12 cellular contexts compared by ENCODE assay signal in genomic region chr2:15965564-15966019, GRCh38. TPM values are rescaled to one million over a fixed set of nuclear protein-coding genes. Genes with fewer than 3 reads are reported as not detected.
A peak's percentile ranks its signal among the peaks of the same experiment; 100 is the strongest.
DNase-seq lines count a peak whose midpoint lies in the region; ATAC-seq, FAIRE-seq and TF ChIP-seq lines count a peak whose summit lies in the region.
"Had no signal": no experiment of that assay in that cellular context is flagged by ENCODE, and none has a peak within 500 bp of the region (broad histone marks: within the 10 kb centered on the region; RNA-seq: fewer than 3 reads in every experiment).

No MANE protein-coding gene starts in this region.

- peak overlapping the region; percentile 80 for H2AK5ac ChIP-seq in neuronal stem cell (ENCODE audit: low read depth, low read length)

- peak overlapping the region; percentile 33 for H3K27ac ChIP-seq in neuronal stem cell (replicated peaks; ENCODE audit: low read length)
- H3K27ac ChIP-seq: 22Rv1, adrenal gland, SJCRH30 had no signal

- no peak overlapping the region for H2BK15ac ChIP-seq in neuronal stem cell (ENCODE audit: low read length)

- peak overlapping the region; percentile 65 for H3K18ac ChIP-seq in neuronal stem cell (ENCODE audit: low read length)

- H3K27me3 Mint-ChIP-seq in activated T-helper 17 cell treated with anti-CD3 and anti-CD28 coated beads, Interleukin-2, amount 50 U/mL, for 72 hours = no peaks in the 10 kb centered on the region
- H3K27me3 Mint-ChIP-seq in stimulated activated naive CD8-positive, alpha-beta T cell treated with anti-CD3 and anti-CD28 coated beads, Interleukin-15, amount 100 ng/mL, for 72 hours = no peaks in the 10 kb centered on the region

- peaks cover 25% of the 10 kb centered on the region for H3K4me1 Mint-ChIP-seq in activated T-helper 17 cell treated with anti-CD3 and anti-CD28 coated beads, Interleukin-2, amount 50 U/mL, for 72 hours
- H3K4me1 Mint-ChIP-seq in stimulated activated naive CD8-positive, alpha-beta T cell treated with anti-CD3 and anti-CD28 coated beads, Interleukin-15, amount 100 ng/mL, for 72 hours = peaks cover 57% of the 10 kb centered on the region

- no peak overlapping the region for H4K8ac ChIP-seq in neuronal stem cell (ENCODE audit: low read depth, low read length)

- TF ChIP-seq POLR2A in GM12892 (IDR thresholded peaks at IDR 0.05; ENCODE audit: low read depth, low read length) = no peak

- no peak overlapping the region for H3K4me2 ChIP-seq in neuronal stem cell (ENCODE audit: insufficient read depth, low read length, poor library complexity, severe bottlenecking)

- peak; percentile 16 for DNase-seq in activated CD4-positive, CD25-positive, alpha-beta regulatory T cell treated with anti-CD3 and anti-CD28 coated beads, Interleukin-2, amount 50 U/mL, for 16 hours (ENCODE audit: low read depth, low spot score)
- DNase-seq in activated CD4-positive, CD25-positive, alpha-beta regulatory T cell treated with anti-CD3 and anti-CD28 coated beads, Interleukin-2, amount 50 U/mL, for 72 hours = no peak
- peak; percentile 89 for DNase-seq in neuronal stem cell (ENCODE audit: low spot score)
- peak; percentile 24 to 70 for DNase-seq in stimulated activated naive CD8-positive, alpha-beta T cell treated with anti-CD3 and anti-CD28 coated beads, Interleukin-15, amount 100 ng/mL, for 72 hours
- DNase-seq in GM12892 (ENCODE audit: insufficient read length) = no peak
- no peak for DNase-seq in NCI-H2196 (lab: John Stamatoyannopoulos, UW; ENCODE audit: unreplicated experiment)
- DNase-seq in KG1 (lab: John Stamatoyannopoulos, UW) = no peak
- DNase-seq: NCI-H2029, SJCRH30 had no signal

- no peak overlapping the region for H3K4me3 ChIP-seq in neuronal stem cell (ENCODE audit: low read length in 2 of 2)
- H3K4me3 ChIP-seq: adrenal gland, SJCRH30 had no signal

- no peak overlapping the region for H2BK12ac ChIP-seq in neuronal stem cell (ENCODE audit: low read length)

- no peak for FAIRE-seq in GM12892 (lab: Jason Lieb, UNC)

- no peak overlapping the region for H3K9ac ChIP-seq in neuronal stem cell (ENCODE audit: low read depth, low read length, poor library complexity)

- no peak overlapping the region for H2BK120ac ChIP-seq in neuronal stem cell (ENCODE audit: low read depth, low read length)

- no peaks in the 10 kb centered on the region for H3K36me3 Mint-ChIP-seq in activated T-helper 17 cell treated with anti-CD3 and anti-CD28 coated beads, Interleukin-2, amount 50 U/mL, for 72 hours (ENCODE audit: low read depth)

- H3K36me3 ChIP-seq in neuronal stem cell (replicated peaks in 1 of 2; ENCODE audit: control insufficient read depth in 2 of 2, insufficient read depth in 2 of 2, low read length in 2 of 2) = no peaks in the 10 kb centered on the region
- H3K36me3 ChIP-seq: adrenal gland, SJCRH30 had no signal

- H3K9me3 ChIP-seq in neuronal stem cell (replicated peaks in 1 of 2; ENCODE audit: control insufficient read depth in 2 of 2, insufficient read depth in 1 of 2, low read depth in 1 of 2, low read length in 2 of 2) = no peaks in the 10 kb centered on the region
- H3K9me3 ChIP-seq: adrenal gland had no signal

- no peak overlapping the region for H2BK5ac ChIP-seq in neuronal stem cell (ENCODE audit: low read length)

- no peaks in the 10 kb centered on the region for H3K9me3 Mint-ChIP-seq in activated T-helper 17 cell treated with anti-CD3 and anti-CD28 coated beads, Interleukin-2, amount 50 U/mL, for 72 hours
- H3K9me3 Mint-ChIP-seq in stimulated activated naive CD8-positive, alpha-beta T cell treated with anti-CD3 and anti-CD28 coated beads, Interleukin-15, amount 100 ng/mL, for 72 hours = peaks cover 0 to 6% of the 10 kb centered on the region in 2 donors

- no CpG with 5 or more reads among the region's 14 CpGs for WGBS in neuronal stem cell (ENCODE audit: extremely low coverage in 2 of 2, insufficient read length in 2 of 2, insufficient replicate concordance in 1 of 2), 2 donors

- H3K79me1 ChIP-seq in neuronal stem cell (ENCODE audit: low read depth, low read length) = no peaks in the 10 kb centered on the region

- peak overlapping the region; percentile 37 for H2AFZ ChIP-seq in neuronal stem cell (ENCODE audit: low read length)

- H3K27ac Mint-ChIP-seq in activated T-helper 17 cell treated with anti-CD3 and anti-CD28 coated beads, Interleukin-2, amount 50 U/mL, for 72 hours = no peak overlapping the region
- peak overlapping the region in 1 of 2 donors; percentile 80 for H3K27ac Mint-ChIP-seq in stimulated activated naive CD8-positive, alpha-beta T cell treated with anti-CD3 and anti-CD28 coated beads, Interleukin-15, amount 100 ng/mL, for 72 hours

- no peak overlapping the region for H3K14ac ChIP-seq in neuronal stem cell (ENCODE audit: low read length)

- no peak overlapping the region for H3K23ac ChIP-seq in neuronal stem cell (ENCODE audit: low read depth, low read length, poor library complexity)

- peak; percentile 69 for ATAC-seq in activated T-helper 17 cell treated with anti-CD3 and anti-CD28 coated beads, Interleukin-2, amount 50 U/mL, for 72 hours (replicated peaks)
- ATAC-seq in stimulated activated naive CD8-positive, alpha-beta T cell treated with anti-CD3 and anti-CD28 coated beads, Interleukin-15, amount 100 ng/mL, for 72 hours = peak; percentile 87

- no peaks in the 10 kb centered on the region for H3K27me3 ChIP-seq in neuronal stem cell (ENCODE audit: control insufficient read depth in 3 of 3, insufficient read depth in 3 of 3, low read depth in 1 of 3, low read length in 3 of 3)
- H3K27me3 ChIP-seq: adrenal gland, SJCRH30 had no signal

- H3K4ac ChIP-seq in neuronal stem cell (ENCODE audit: low read length) = no peak overlapping the region

- peak overlapping the region; percentile 55 for H3K4me3 Mint-ChIP-seq in activated T-helper 17 cell treated with anti-CD3 and anti-CD28 coated beads, Interleukin-2, amount 50 U/mL, for 72 hours
- peak overlapping the region; percentile 28 to 61 for H3K4me3 Mint-ChIP-seq in stimulated activated naive CD8-positive, alpha-beta T cell treated with anti-CD3 and anti-CD28 coated beads, Interleukin-15, amount 100 ng/mL, for 72 hours

- peaks cover 13 to 26% of the 10 kb centered on the region in 2 donors for H3K4me1 ChIP-seq in neuronal stem cell (ENCODE audit: control insufficient read depth in 2 of 2, insufficient read depth in 1 of 2, low read depth in 1 of 2, low read length in 2 of 2)
- H3K4me1 ChIP-seq: adrenal gland had no signal

- H4K91ac ChIP-seq in neuronal stem cell (ENCODE audit: low read depth, low read length, poor library complexity) = no peak overlapping the region

RNA-seq across cellular contexts. Expression of gene MYCN, which starts 25.2 kb away (rescaled TPM):
- total RNA-seq in activated T-helper 17 cell treated with anti-CD3 and anti-CD28 coated beads, Interleukin-2, amount 50 U/mL, for 72 hours = not detected
- polyA plus RNA-seq in neuronal stem cell (2013, experiment 1 of 2) = 43.3 TPM
- polyA plus RNA-seq in neuronal stem cell (2013, experiment 2 of 2) = 44.3 TPM
- polyA plus RNA-seq in GM12892 (2012; ENCODE audit: missing spikeins) = not detected

Comparison
In these comparisons a context has a peak if more than half of its experiments do, and no peak if none do; other contexts are left out.
1. DNase-seq: peak in activated CD4-positive, CD25-positive, alpha-beta regulatory T cell treated with anti-CD3 and anti-CD28 coated beads, Interleukin-2, amount 50 U/mL, for 16 hours (single experiment), neuronal stem cell (single experiment) and stimulated activated naive CD8-positive, alpha-beta T cell treated with anti-CD3 and anti-CD28 coated beads, Interleukin-15, amount 100 ng/mL, for 72 hours (2 of 2); none in activated CD4-positive, CD25-positive, alpha-beta regulatory T cell treated with anti-CD3 and anti-CD28 coated beads, Interleukin-2, amount 50 U/mL, for 72 hours (single experiment), GM12892 (single experiment), NCI-H2196 (single experiment) and KG1 (single experiment).